In the genomic region with DNA sequence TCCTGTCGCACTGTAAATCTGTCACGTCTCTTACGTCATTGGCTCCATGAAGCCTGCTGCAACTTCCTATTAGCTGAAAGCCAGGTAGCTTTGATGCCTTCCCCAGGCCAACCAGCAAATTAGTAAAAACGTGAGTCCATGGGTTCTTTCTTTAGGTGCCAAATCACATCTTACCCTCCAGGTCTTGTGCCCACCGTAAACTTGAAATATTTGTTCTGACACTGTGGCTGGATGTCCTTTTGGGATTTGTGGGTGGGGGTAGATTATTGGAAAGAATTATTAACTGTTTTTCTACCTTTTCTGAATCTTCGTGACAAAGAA, we compare ENCODE assay signal across 16 cellular contexts.
DNase-seq lines count a peak whose midpoint lies in the region; ATAC-seq and TF ChIP-seq lines count a peak whose summit lies in the region.
"Had no signal": no experiment of that assay in that cellular context is flagged by ENCODE, and none has a peak within 500 bp of the region (broad histone marks: within the 10 kb centered on the region; RNA-seq: fewer than 3 reads in every experiment).

No MANE protein-coding gene starts in this region.

- H3K4me3 ChIP-seq in CD8-positive, alpha-beta T cell (ENCODE audit: low read depth, low read length): no peak overlapping the region
- H3K4me3 ChIP-seq in SU-DHL-6 (ENCODE audit: insufficient read depth, low read length, poor library complexity, severe bottlenecking) (no peak overlapping the region), right lobe of liver (no peak overlapping the region)
- H3K4me3 ChIP-seq: skin epidermis, vagina had no signal

- peak overlapping the region; percentile 27; the same call in 1 of the 2 replicates for H3K9ac ChIP-seq in SU-DHL-6 (ENCODE audit: low read length)

- H3K4me1 Mint-ChIP-seq in CD8-positive, alpha-beta T cell (ENCODE audit: low read depth): peaks cover 29% of the 10 kb centered on the region

- no peak overlapping the region for H3K27ac ChIP-seq in CD8-positive, alpha-beta T cell (ENCODE audit: low read depth, low read length)
- H3K27ac ChIP-seq in SU-DHL-6 (ENCODE audit: low read depth, low read length) (peak overlapping the region; percentile 78), right lobe of liver (peak overlapping the region; percentile 66 to 96 (median 77))
- H3K27ac ChIP-seq: C4-2B, vagina had no signal

- H3K27me3 Mint-ChIP-seq in CD8-positive, alpha-beta T cell (ENCODE audit: low read depth): no peaks in the 10 kb centered on the region

- POLR2A ChIA-PET in CD8-positive, alpha-beta T cell (lab: Charles Lee): interaction anchor here (1.3 kb wide), 1 partner anchor 174 kb away, joined by 5 read pairs; no protein-coding TSS in a partner anchor

- no peaks in the 10 kb centered on the region for H3K79me2 ChIP-seq in SU-DHL-6 (ENCODE audit: insufficient read depth, low read length)

- no peaks in the 10 kb centered on the region for H3F3A ChIP-seq in SU-DHL-6 (ENCODE audit: insufficient read depth)

- H3K27me3 ChIP-seq in CD8-positive, alpha-beta T cell (ENCODE audit: insufficient read depth, low read length): no peaks in the 10 kb centered on the region
- H3K27me3 ChIP-seq in SU-DHL-6 (ENCODE audit: low read length) (no peaks in the 10 kb centered on the region), right lobe of liver (no peaks in the 10 kb centered on the region)
- H3K27me3 ChIP-seq: vagina had no signal

- no peaks in the 10 kb centered on the region for H3K36me3 ChIP-seq in CD8-positive, alpha-beta T cell (ENCODE audit: insufficient read depth, low read length)
- H3K36me3 ChIP-seq in SU-DHL-6 (ENCODE audit: low read length): no peaks in the 10 kb centered on the region
- H3K36me3 ChIP-seq in right lobe of liver: no peaks in the 10 kb centered on the region
- H3K36me3 ChIP-seq: vagina had no signal

- H3K4me1 ChIP-seq in CD8-positive, alpha-beta T cell (ENCODE audit: insufficient read depth, low read length): peaks cover 17% of the 10 kb centered on the region
- H3K4me1 ChIP-seq in right lobe of liver: peaks cover 0 to 68% (median 23%) of the 10 kb centered on the region in 4 donors

- TF ChIP-seq POLR2A in right lobe of liver (IDR thresholded peaks at IDR 0.05): no peak

- H4K20me1 ChIP-seq in SU-DHL-6 (ENCODE audit: low read depth, low read length): no peaks in the 10 kb centered on the region

- H3K36me3 Mint-ChIP-seq in CD8-positive, alpha-beta T cell: no peaks in the 10 kb centered on the region

- H3K4me2 ChIP-seq in SU-DHL-6 (ENCODE audit: low read depth, low read length, poor library complexity, severe bottlenecking): peak overlapping the region; percentile 62

- TF ChIP-seq CTCF in CD8-positive, alpha-beta T cell (IDR thresholded peaks at IDR 0.05): no peak
- TF ChIP-seq CTCF in SU-DHL-6 (IDR thresholded peaks at IDR 0.05; ENCODE audit: insufficient read depth, low read length, poor library complexity, severe bottlenecking): no peak
- TF ChIP-seq CTCF in right lobe of liver (IDR thresholded peaks at IDR 0.05): no peak

- peak overlapping the region; percentile 68 for H2AFZ ChIP-seq in SU-DHL-6 (ENCODE audit: low read depth, low read length, severe bottlenecking)

- no peak for DNase-seq in CD8-positive, alpha-beta T cell
- DNase-seq in right lobe of liver (no peak), cardiac septum (ENCODE audit: low spot score) (no peak), cortex of kidney (lab: John Stamatoyannopoulos, UW) (no peak)
- DNase-seq: amniotic stem cell, EL, KG1, midbrain, NCI-H510A had no signal

- no peak for ATAC-seq in CD8-positive, alpha-beta T cell
- ATAC-seq in GM19025 (IDR thresholded peaks at IDR 0.05; ENCODE audit: low read depth, unreplicated experiment) (peak; percentile 3), right lobe of liver (no peak), HG02759 (IDR thresholded peaks at IDR 0.05; ENCODE audit: unreplicated experiment) (no peak)

- CTCF ChIA-PET in CD8-positive, alpha-beta T cell (lab: Charles Lee): interaction anchor here (1.0 kb wide), 1 partner anchor 11 kb away, joined by 3 read pairs; no protein-coding TSS in a partner anchor

- intact Hi-C loops in CD8-positive, alpha-beta T cell (cut with DNase I, micrococcal nuclease): loop anchor here in 1 of 2 experiments (5.0 kb wide), 2 partner anchors 57 to 228 kb away; no protein-coding TSS in a partner anchor
- intact Hi-C loops in right lobe of liver (cut with DNase I) (no loop called here), cardiac septum (cut with DNase I) (no loop called here)

- H3K9me3 ChIP-seq in CD8-positive, alpha-beta T cell (ENCODE audit: low read length): no peaks in the 10 kb centered on the region
- no peaks in the 10 kb centered on the region for H3K9me3 ChIP-seq in SU-DHL-6 (ENCODE audit: insufficient read depth, low read length)
- no peaks in the 10 kb centered on the region for H3K9me3 ChIP-seq in right lobe of liver
- H3K9me3 ChIP-seq: vagina had no signal

- WGBS in right lobe of liver (ENCODE audit: insufficient coverage, low coverage, low lambda C conversion rate, missing lambda C conversion rate): 83% methylated on average over 6 of the region's 6 CpGs

- no peak overlapping the region for H3K4me3 Mint-ChIP-seq in CD8-positive, alpha-beta T cell

- H3K27ac Mint-ChIP-seq in CD8-positive, alpha-beta T cell: peak overlapping the region; percentile 88

- H3K9me2 ChIP-seq in SU-DHL-6 (replicated peaks; ENCODE audit: insufficient read depth, low read length): no peaks in the 10 kb centered on the region

- no peaks in the 10 kb centered on the region for H3K9me3 Mint-ChIP-seq in CD8-positive, alpha-beta T cell
- H3K9me3 Mint-ChIP-seq: activated T-helper 1 cell treated with anti-CD3 and anti-CD28 coated beads, Interleukin-12 subunit alpha, Interleukin-12 subunit beta, Interleukin-2, Interleukin-4 antibody, amounts not matched to agents 30 ng/mL and 10 ng/mL and 1 ng/mL, durations not matched to agents 14 hours and 24 hours and 36 hours had no signal
